ENCODE assay signal across 14 cellular contexts in genomic region chr1:204464701-204465100, GRCh38. TPM values are rescaled to one million over a fixed set of nuclear protein-coding genes. Genes with fewer than 3 reads are reported as not detected.
DNase-seq lines count a peak whose midpoint lies in the region; ATAC-seq and TF ChIP-seq lines count a peak whose summit lies in the region.
"Had no signal": no experiment of that assay in that cellular context is flagged by ENCODE, and none has a peak within 500 bp of the region (broad histone marks: within the 10 kb centered on the region; RNA-seq: fewer than 3 reads in every experiment).

No MANE protein-coding gene starts in this region.

- H3K4me1 Mint-ChIP-seq in activated CD4-positive, alpha-beta memory T cell treated with anti-CD3 and anti-CD28 coated beads for 36 hours (ENCODE audit: low read depth) = peaks cover 65% of the 10 kb centered on the region
- peaks cover 58% of the 10 kb centered on the region for H3K4me1 Mint-ChIP-seq in activated CD4-positive, alpha-beta memory T cell treated with anti-CD3 and anti-CD28 coated beads, Interleukin-2, amount 10 ng/mL, durations not matched to agents 7 days and 5 days
- peaks cover 74% of the 10 kb centered on the region for H3K4me1 Mint-ChIP-seq in memory B cell
- H3K4me1 Mint-ChIP-seq in natural killer cell treated with Interleukin-12 subunit alpha and Interleukin-12 subunit beta and Interleukin-15 and Interleukin-18, amount 100 ng/mL, for 72 hours (ENCODE audit: low read depth in 2 of 2) = peaks cover 16 to 47% of the 10 kb centered on the region in 2 donors

- no peaks in the 10 kb centered on the region for H3K9me3 ChIP-seq in ascending aorta
- no peaks in the 10 kb centered on the region for H3K9me3 ChIP-seq in thoracic aorta
- H3K9me3 ChIP-seq: A549 had no signal

- H3K27ac Mint-ChIP-seq in activated CD4-positive, alpha-beta memory T cell treated with anti-CD3 and anti-CD28 coated beads for 36 hours = peak overlapping the region; percentile 65
- H3K27ac Mint-ChIP-seq in activated CD4-positive, alpha-beta memory T cell treated with anti-CD3 and anti-CD28 coated beads, Interleukin-2, amount 10 ng/mL, durations not matched to agents 7 days and 5 days = no peak overlapping the region
- peak overlapping the region; percentile 80 for H3K27ac Mint-ChIP-seq in memory B cell
- H3K27ac Mint-ChIP-seq in natural killer cell treated with Interleukin-12 subunit alpha and Interleukin-12 subunit beta and Interleukin-15 and Interleukin-18, amount 100 ng/mL, for 72 hours = peak overlapping the region in 1 of 2 donors; percentile 66
- H3K27ac Mint-ChIP-seq: type B pancreatic cell had no signal

- H3K4me1 ChIP-seq in ascending aorta = peaks cover 43 to 67% of the 10 kb centered on the region in 2 donors
- peaks cover 39 to 71% of the 10 kb centered on the region in 2 donors for H3K4me1 ChIP-seq in thoracic aorta (ENCODE audit: control insufficient read depth in 1 of 2, low read depth in 2 of 2)
- H3K4me1 ChIP-seq: A549 had no signal

- no peaks in the 10 kb centered on the region for H3K27me3 Mint-ChIP-seq in activated CD4-positive, alpha-beta memory T cell treated with anti-CD3 and anti-CD28 coated beads for 36 hours
- H3K27me3 Mint-ChIP-seq in activated CD4-positive, alpha-beta memory T cell treated with anti-CD3 and anti-CD28 coated beads, Interleukin-2, amount 10 ng/mL, durations not matched to agents 7 days and 5 days = no peaks in the 10 kb centered on the region
- no peaks in the 10 kb centered on the region for H3K27me3 Mint-ChIP-seq in memory B cell
- no peaks in the 10 kb centered on the region for H3K27me3 Mint-ChIP-seq in natural killer cell treated with Interleukin-12 subunit alpha and Interleukin-12 subunit beta and Interleukin-15 and Interleukin-18, amount 100 ng/mL, for 72 hours
- H3K27me3 Mint-ChIP-seq: type B pancreatic cell had no signal

- no peaks in the 10 kb centered on the region for H3K27me3 ChIP-seq in ascending aorta
- no peaks in the 10 kb centered on the region for H3K27me3 ChIP-seq in thoracic aorta (replicated peaks; ENCODE audit: insufficient read depth)
- no peaks in the 10 kb centered on the region for H3K27me3 ChIP-seq in brain microvascular endothelial cell (replicated peaks)

- intact Hi-C loops in activated CD4-positive, alpha-beta memory T cell treated with anti-CD3 and anti-CD28 coated beads for 36 hours (cut with micrococcal nuclease) = loop anchor here (1.0 kb wide), 1 partner anchor 11 kb away; no protein-coding TSS in a partner anchor
- intact Hi-C loops in ascending aorta (cut with DNase I) = no loop called here

- no peak for TF ChIP-seq CTCF in ascending aorta (IDR thresholded peaks at IDR 0.05)
- no peak for TF ChIP-seq CTCF in thoracic aorta (IDR thresholded peaks at IDR 0.05)
- TF ChIP-seq CTCF in brain microvascular endothelial cell (IDR thresholded peaks at IDR 0.05; ENCODE audit: low read depth, low read length, missing control alignments) = no peak

- ATAC-seq in memory B cell (ENCODE audit: low read depth) (no peak), thoracic aorta (ENCODE audit: insufficient number of reproducible peaks, low FRiP score, low read depth) (no peak)
- ATAC-seq in natural killer cell treated with Interleukin-12 subunit alpha and Interleukin-12 subunit beta and Interleukin-15 and Interleukin-18, amount 100 ng/mL, for 72 hours = no peak
- ATAC-seq: A549, sciatic nerve had no signal

- in situ Hi-C loops in brain microvascular endothelial cell (cut with HindIII; ENCODE audit: low pct_ligation_motif_present, low sequenced_read_pairs) = no loop called here

- H3K36me3 ChIP-seq in ascending aorta (peaks cover 31 to 34% of the 10 kb centered on the region in 2 donors), thoracic aorta (peaks cover 17% of the 10 kb centered on the region), brain microvascular endothelial cell (replicated peaks) (no peaks in the 10 kb centered on the region)
- H3K36me3 ChIP-seq: WERI-Rb-1 had no signal

- POLR2A ChIA-PET in activated CD4-positive, alpha-beta memory T cell treated with anti-CD3 and anti-CD28 coated beads for 36 hours (lab: Charles Lee) = interaction anchor here (0.8 to 0.9 kb wide), 2 partner anchors 11 to 30 kb away, joined by 3 to 4 read pairs; partner anchors contain the start of gene PIK3C2B
- POLR2A ChIA-PET in activated CD4-positive, alpha-beta memory T cell treated with anti-CD3 and anti-CD28 coated beads, Interleukin-2, amount 10 ng/mL, durations not matched to agents 7 days and 5 days (lab: Charles Lee) = interaction anchor here (2.7 kb wide), 1 partner anchor 28 kb away, joined by 11 read pairs; the partner anchor contains the start of gene PIK3C2B

- H3K4me3 ChIP-seq in ascending aorta (no peak overlapping the region), thoracic aorta (no peak overlapping the region), brain microvascular endothelial cell (ENCODE audit: low read depth, low read length) (no peak overlapping the region)
- H3K4me3 ChIP-seq: A549 had no signal

- peaks cover 33% of the 10 kb centered on the region for H3K36me3 Mint-ChIP-seq in activated CD4-positive, alpha-beta memory T cell treated with anti-CD3 and anti-CD28 coated beads for 36 hours
- H3K36me3 Mint-ChIP-seq in activated CD4-positive, alpha-beta memory T cell treated with anti-CD3 and anti-CD28 coated beads, Interleukin-2, amount 10 ng/mL, durations not matched to agents 7 days and 5 days (ENCODE audit: low read depth) = peaks cover 63% of the 10 kb centered on the region
- H3K36me3 Mint-ChIP-seq in memory B cell = peaks cover 31% of the 10 kb centered on the region
- H3K36me3 Mint-ChIP-seq in natural killer cell treated with Interleukin-12 subunit alpha and Interleukin-12 subunit beta and Interleukin-15 and Interleukin-18, amount 100 ng/mL, for 72 hours = no peaks in the 10 kb centered on the region

- CTCF ChIA-PET in activated CD4-positive, alpha-beta memory T cell treated with anti-CD3 and anti-CD28 coated beads for 36 hours (lab: Charles Lee) = interaction anchor here (1.2 to 6.2 kb wide), 4 partner anchors 18 to 38 kb away, joined by 7 to 41 read pairs (median 12); no protein-coding TSS in a partner anchor
- CTCF ChIA-PET in activated CD4-positive, alpha-beta memory T cell treated with anti-CD3 and anti-CD28 coated beads, Interleukin-2, amount 10 ng/mL, durations not matched to agents 7 days and 5 days (lab: Charles Lee) = interaction anchor here (2.5 to 2.6 kb wide), 2 partner anchors 38 to 66 kb away, joined by 5 to 6 read pairs; no protein-coding TSS in a partner anchor

- H3K4me3 Mint-ChIP-seq in activated CD4-positive, alpha-beta memory T cell treated with anti-CD3 and anti-CD28 coated beads for 36 hours = no peak overlapping the region
- H3K4me3 Mint-ChIP-seq in activated CD4-positive, alpha-beta memory T cell treated with anti-CD3 and anti-CD28 coated beads, Interleukin-2, amount 10 ng/mL, durations not matched to agents 7 days and 5 days = no peak overlapping the region
- no peak overlapping the region for H3K4me3 Mint-ChIP-seq in memory B cell
- H3K4me3 Mint-ChIP-seq in natural killer cell treated with Interleukin-12 subunit alpha and Interleukin-12 subunit beta and Interleukin-15 and Interleukin-18, amount 100 ng/mL, for 72 hours = no peak overlapping the region
- H3K4me3 Mint-ChIP-seq: type B pancreatic cell had no signal

- DNase-seq in activated CD4-positive, alpha-beta memory T cell treated with anti-CD3 and anti-CD28 coated beads for 36 hours = no peak
- DNase-seq in activated CD4-positive, alpha-beta memory T cell treated with anti-CD3 and anti-CD28 coated beads, Interleukin-2, amount 10 ng/mL, durations not matched to agents 7 days and 5 days = no peak
- no peak for DNase-seq in ascending aorta (ENCODE audit: low spot score in 2 of 2)
- no peak for DNase-seq in memory B cell (ENCODE audit: low spot score in 2 of 2)
- DNase-seq in thoracic aorta (ENCODE audit: low spot score) = no peak
- no peak for DNase-seq in brain microvascular endothelial cell
- DNase-seq in natural killer cell treated with Interleukin-12 subunit alpha and Interleukin-12 subunit beta and Interleukin-15 and Interleukin-18, amount 100 ng/mL, for 72 hours (ENCODE audit: low spot score) = no peak
- DNase-seq in stimulated activated CD4-positive, alpha-beta T cell treated with anti-CD3 and anti-CD28 coated beads, Interleukin-4, amount 100 ng/mL, for 1 hour = no peak
- DNase-seq: DMS153, NCI-H187 treated with DMSO at 0.1 percent for 48 hours, WERI-Rb-1 had no signal

- no peaks in the 10 kb centered on the region for H3K9me3 Mint-ChIP-seq in activated CD4-positive, alpha-beta memory T cell treated with anti-CD3 and anti-CD28 coated beads for 36 hours
- no peaks in the 10 kb centered on the region for H3K9me3 Mint-ChIP-seq in activated CD4-positive, alpha-beta memory T cell treated with anti-CD3 and anti-CD28 coated beads, Interleukin-2, amount 10 ng/mL, durations not matched to agents 7 days and 5 days
- no peaks in the 10 kb centered on the region for H3K9me3 Mint-ChIP-seq in memory B cell
- no peaks in the 10 kb centered on the region for H3K9me3 Mint-ChIP-seq in natural killer cell treated with Interleukin-12 subunit alpha and Interleukin-12 subunit beta and Interleukin-15 and Interleukin-18, amount 100 ng/mL, for 72 hours
- H3K9me3 Mint-ChIP-seq: type B pancreatic cell had no signal

- H3K27ac ChIP-seq in ascending aorta = peak overlapping the region; percentile 95 to 97
- H3K27ac ChIP-seq in thoracic aorta = peak overlapping the region; percentile 90 to 96
- no peak overlapping the region for H3K27ac ChIP-seq in brain microvascular endothelial cell
- H3K27ac ChIP-seq: A549, WERI-Rb-1 had no signal

RNA-seq across cellular contexts. Expression of gene PIK3C2B, which starts 29.9 kb away (rescaled TPM):
- 10 to 100 TPM; 43.4 to 46.4 TPM for total RNA-seq in activated CD4-positive, alpha-beta memory T cell treated with anti-CD3 and anti-CD28 coated beads for 36 hours
- 10 to 100 TPM; 31.0 to 32.0 TPM for total RNA-seq in activated CD4-positive, alpha-beta memory T cell treated with anti-CD3 and anti-CD28 coated beads, Interleukin-2, amount 10 ng/mL, durations not matched to agents 7 days and 5 days
- total RNA-seq in ascending aorta (129 TPM), thoracic aorta (10 to 100 TPM; 34.5 to 44.4 TPM)
- 10 to 100 TPM; 14.2 to 28.7 TPM for total RNA-seq in natural killer cell treated with Interleukin-12 subunit alpha and Interleukin-12 subunit beta and Interleukin-15 and Interleukin-18, amount 100 ng/mL, for 72 hours

RNA-seq across cellular contexts. Expression of gene MDM4, which starts 51.5 kb away (rescaled TPM):
- total RNA-seq in activated CD4-positive, alpha-beta memory T cell treated with anti-CD3 and anti-CD28 coated beads for 36 hours = 10 to 100 TPM; 88.0 to 90.8 TPM
- 10 to 100 TPM; 85.1 to 95.4 TPM for total RNA-seq in activated CD4-positive, alpha-beta memory T cell treated with anti-CD3 and anti-CD28 coated beads, Interleukin-2, amount 10 ng/mL, durations not matched to agents 7 days and 5 days
- 9.9 TPM for total RNA-seq in ascending aorta
- total RNA-seq in thoracic aorta = 100 to 1,000 TPM in 1 of 2 donors, 10 to 100 TPM in 1; 79.9 to 126 TPM
- 100 to 1,000 TPM; 104 to 151 TPM for total RNA-seq in natural killer cell treated with Interleukin-12 subunit alpha and Interleukin-12 subunit beta and Interleukin-15 and Interleukin-18, amount 100 ng/mL, for 72 hours

RNA-seq across cellular contexts. Expression of gene PPP1R15B, which starts 53.1 kb away (rescaled TPM):
- total RNA-seq in activated CD4-positive, alpha-beta memory T cell treated with anti-CD3 and anti-CD28 coated beads for 36 hours = 10 to 100 TPM; 54.9 to 57.1 TPM
- total RNA-seq in activated CD4-positive, alpha-beta memory T cell treated with anti-CD3 and anti-CD28 coated beads, Interleukin-2, amount 10 ng/mL, durations not matched to agents 7 days and 5 days = 10 to 100 TPM; 76.0 to 76.1 TPM
- total RNA-seq in ascending aorta (36.1 TPM), thoracic aorta (10 to 100 TPM; 40.1 to 64.5 TPM)
- total RNA-seq in natural killer cell treated with Interleukin-12 subunit alpha and Interleukin-12 subunit beta and Interleukin-15 and Interleukin-18, amount 100 ng/mL, for 72 hours = 10 to 100 TPM; 93.1 to 98.6 TPM
